ENCODE assay signal across 1 cellular context in the genomic region with DNA sequence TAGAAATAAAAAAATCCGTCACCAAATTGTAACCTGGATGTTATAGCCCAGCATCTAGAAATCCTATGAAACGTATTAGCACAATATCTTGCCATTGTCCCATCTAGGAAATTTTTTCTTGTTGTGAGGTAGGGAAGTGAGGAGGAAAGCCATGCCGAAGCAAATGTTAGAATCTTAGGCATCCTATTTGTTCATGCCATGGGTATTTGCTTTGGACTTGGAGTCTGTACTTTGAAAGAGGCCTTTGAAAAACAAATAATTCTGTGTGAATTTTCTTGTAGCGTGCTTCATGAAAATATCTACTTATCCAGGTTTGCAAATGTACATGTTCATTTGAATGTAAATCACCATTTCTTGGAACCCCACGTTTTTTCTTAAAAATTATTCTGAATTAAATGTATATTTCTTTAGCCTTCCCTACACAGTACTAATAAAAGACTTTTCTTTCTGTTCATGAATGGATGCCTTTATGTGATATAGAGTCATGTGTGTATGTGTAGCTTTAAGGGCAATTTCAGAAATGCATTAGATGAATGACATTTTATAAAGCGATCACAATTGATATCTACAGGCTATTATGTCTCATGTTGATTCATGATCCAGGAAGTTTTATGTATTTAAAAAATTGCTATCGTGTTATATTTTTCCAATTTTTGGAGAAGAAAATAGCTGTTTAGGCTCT.
TF ChIP-seq lines count a peak whose summit lies in the region.

No MANE protein-coding gene starts in this region.

TF ChIP-seq in liver, 16 proteins besides CTCF, POLR2A, EP300 and RAD21 (continued from another document):
- TF ChIP-seq, protein P1, sequence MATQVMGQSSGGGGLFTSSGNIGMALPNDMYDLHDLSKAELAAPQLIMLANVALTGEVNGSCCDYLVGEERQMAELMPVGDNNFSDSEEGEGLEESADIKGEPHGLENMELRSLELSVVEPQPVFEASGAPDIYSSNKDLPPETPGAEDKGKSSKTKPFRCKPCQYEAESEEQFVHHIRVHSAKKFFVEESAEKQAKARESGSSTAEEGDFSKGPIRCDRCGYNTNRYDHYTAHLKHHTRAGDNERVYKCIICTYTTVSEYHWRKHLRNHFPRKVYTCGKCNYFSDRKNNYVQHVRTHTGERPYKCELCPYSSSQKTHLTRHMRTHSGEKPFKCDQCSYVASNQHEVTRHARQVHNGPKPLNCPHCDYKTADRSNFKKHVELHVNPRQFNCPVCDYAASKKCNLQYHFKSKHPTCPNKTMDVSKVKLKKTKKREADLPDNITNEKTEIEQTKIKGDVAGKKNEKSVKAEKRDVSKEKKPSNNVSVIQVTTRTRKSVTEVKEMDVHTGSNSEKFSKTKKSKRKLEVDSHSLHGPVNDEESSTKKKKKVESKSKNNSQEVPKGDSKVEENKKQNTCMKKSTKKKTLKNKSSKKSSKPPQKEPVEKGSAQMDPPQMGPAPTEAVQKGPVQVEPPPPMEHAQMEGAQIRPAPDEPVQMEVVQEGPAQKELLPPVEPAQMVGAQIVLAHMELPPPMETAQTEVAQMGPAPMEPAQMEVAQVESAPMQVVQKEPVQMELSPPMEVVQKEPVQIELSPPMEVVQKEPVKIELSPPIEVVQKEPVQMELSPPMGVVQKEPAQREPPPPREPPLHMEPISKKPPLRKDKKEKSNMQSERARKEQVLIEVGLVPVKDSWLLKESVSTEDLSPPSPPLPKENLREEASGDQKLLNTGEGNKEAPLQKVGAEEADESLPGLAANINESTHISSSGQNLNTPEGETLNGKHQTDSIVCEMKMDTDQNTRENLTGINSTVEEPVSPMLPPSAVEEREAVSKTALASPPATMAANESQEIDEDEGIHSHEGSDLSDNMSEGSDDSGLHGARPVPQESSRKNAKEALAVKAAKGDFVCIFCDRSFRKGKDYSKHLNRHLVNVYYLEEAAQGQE (IDR thresholded peaks at IDR 0.05) = no peak
- TF ChIP-seq, protein P2, sequence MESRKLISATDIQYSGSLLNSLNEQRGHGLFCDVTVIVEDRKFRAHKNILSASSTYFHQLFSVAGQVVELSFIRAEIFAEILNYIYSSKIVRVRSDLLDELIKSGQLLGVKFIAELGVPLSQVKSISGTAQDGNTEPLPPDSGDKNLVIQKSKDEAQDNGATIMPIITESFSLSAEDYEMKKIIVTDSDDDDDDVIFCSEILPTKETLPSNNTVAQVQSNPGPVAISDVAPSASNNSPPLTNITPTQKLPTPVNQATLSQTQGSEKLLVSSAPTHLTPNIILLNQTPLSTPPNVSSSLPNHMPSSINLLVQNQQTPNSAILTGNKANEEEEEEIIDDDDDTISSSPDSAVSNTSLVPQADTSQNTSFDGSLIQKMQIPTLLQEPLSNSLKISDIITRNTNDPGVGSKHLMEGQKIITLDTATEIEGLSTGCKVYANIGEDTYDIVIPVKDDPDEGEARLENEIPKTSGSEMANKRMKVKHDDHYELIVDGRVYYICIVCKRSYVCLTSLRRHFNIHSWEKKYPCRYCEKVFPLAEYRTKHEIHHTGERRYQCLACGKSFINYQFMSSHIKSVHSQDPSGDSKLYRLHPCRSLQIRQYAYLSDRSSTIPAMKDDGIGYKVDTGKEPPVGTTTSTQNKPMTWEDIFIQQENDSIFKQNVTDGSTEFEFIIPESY (IDR thresholded peaks at IDR 0.05) = no peak
- peak; percentile 20 for TF ChIP-seq SP1 (IDR thresholded peaks at IDR 0.05)
- peak; percentile 32 for TF ChIP-seq YY1 (IDR thresholded peaks at IDR 0.05)
